1 cellular context compared by ENCODE assay signal in genomic region chr3:193711964-193712598, GRCh38.
TF ChIP-seq lines count a peak whose summit lies in the region.

No MANE protein-coding gene starts in this region.

TF ChIP-seq in HepG2, 621 proteins besides CTCF, POLR2A, EP300 and RAD21 (continued from another document and continues in another):
- TF ChIP-seq NRL (CRISPR knock-in tag; IDR thresholded peaks at IDR 0.05; ENCODE audit: borderline replicate concordance) (peak; percentile 67; the same call in 1 of the 2 replicates), ZNF33A (CRISPR knock-in tag; IDR thresholded peaks at IDR 0.05; ENCODE audit: borderline replicate concordance) (no peak), GFI1 (CRISPR knock-in tag; IDR thresholded peaks at IDR 0.05; ENCODE audit: borderline replicate concordance) (peak; percentile 94), JDP2 (CRISPR knock-in tag; IDR thresholded peaks at IDR 0.05; ENCODE audit: borderline replicate concordance) (peak; percentile 70; the same call in 1 of the 2 replicates), ZIK1 (CRISPR knock-in tag; IDR thresholded peaks at IDR 0.05; ENCODE audit: borderline replicate concordance, low read depth) (peak; percentile 34; the same call in 1 of the 2 replicates), HDAC2 (CRISPR knock-in tag; IDR thresholded peaks at IDR 0.05) (peak; percentile 100), ZSCAN21 (CRISPR knock-in tag; IDR thresholded peaks at IDR 0.05; ENCODE audit: borderline replicate concordance) (peak; percentile 94), HNRNPLL (IDR thresholded peaks at IDR 0.05; ENCODE audit: low read depth, low read length, poor library complexity, severe bottlenecking) (no peak), SALL1 (CRISPR knock-in tag; IDR thresholded peaks at IDR 0.05) (peak; percentile 100), ATM (IDR thresholded peaks at IDR 0.05; ENCODE audit: borderline replicate concordance) (no peak), ZNF570 (CRISPR knock-in tag; IDR thresholded peaks at IDR 0.05; ENCODE audit: borderline replicate concordance) (no peak), ZNF597 (CRISPR knock-in tag; IDR thresholded peaks at IDR 0.05) (no peak), HOXA7 (CRISPR knock-in tag; IDR thresholded peaks at IDR 0.05) (no peak), JUN (CRISPR knock-in tag; IDR thresholded peaks at IDR 0.05) (peak; percentile 91; the same call in 1 of the 2 replicates), SATB2 (CRISPR knock-in tag; IDR thresholded peaks at IDR 0.05) (0 out of 2 replicates have a peak, but pooled peaks have one; percentile 79), ZBTB20 (CRISPR knock-in tag; IDR thresholded peaks at IDR 0.05; ENCODE audit: borderline replicate concordance, low read depth) (peak; percentile 96), ZNF598 (CRISPR knock-in tag; IDR thresholded peaks at IDR 0.05; ENCODE audit: borderline replicate concordance) (peak; percentile 80; the same call in 1 of the 2 replicates), ZXDC (CRISPR knock-in tag; IDR thresholded peaks at IDR 0.05) (no peak), ZNF317 (CRISPR knock-in tag; IDR thresholded peaks at IDR 0.05) (peak; percentile 66), SRY (CRISPR knock-in tag; IDR thresholded peaks at IDR 0.05) (peak; percentile 68; the same call in 1 of the 2 replicates), ZBTB44 (CRISPR knock-in tag; IDR thresholded peaks at IDR 0.05) (0 out of 2 replicates have a peak, but pooled peaks have one; percentile 23), RAD51 (IDR thresholded peaks at IDR 0.05; ENCODE audit: borderline replicate concordance) (no peak), KMT2A (CRISPR knock-in tag; IDR thresholded peaks at IDR 0.05) (peak; percentile 61; the same call in 1 of the 2 replicates), HMG20B (CRISPR knock-in tag; conservative IDR thresholded peaks at IDR 0.05) (peak; percentile 96), CCDC6 (CRISPR knock-in tag; IDR thresholded peaks at IDR 0.05) (no peak; the same call in none of the 2 replicates), PATZ1 (CRISPR knock-in tag; IDR thresholded peaks at IDR 0.05) (peak; percentile 99), MLLT10 (CRISPR knock-in tag; IDR thresholded peaks at IDR 0.05) (no peak), ZNF652 (CRISPR knock-in tag; IDR thresholded peaks at IDR 0.05; ENCODE audit: borderline replicate concordance, low read depth) (peak; percentile 59), MYNN (CRISPR knock-in tag; IDR thresholded peaks at IDR 0.05; ENCODE audit: low read depth) (0 out of 2 replicates have a peak, but pooled peaks have one; percentile 56), CEBPG (CRISPR knock-in tag; IDR thresholded peaks at IDR 0.05) (peak; percentile 94)
- TF ChIP-seq, protein P1, sequence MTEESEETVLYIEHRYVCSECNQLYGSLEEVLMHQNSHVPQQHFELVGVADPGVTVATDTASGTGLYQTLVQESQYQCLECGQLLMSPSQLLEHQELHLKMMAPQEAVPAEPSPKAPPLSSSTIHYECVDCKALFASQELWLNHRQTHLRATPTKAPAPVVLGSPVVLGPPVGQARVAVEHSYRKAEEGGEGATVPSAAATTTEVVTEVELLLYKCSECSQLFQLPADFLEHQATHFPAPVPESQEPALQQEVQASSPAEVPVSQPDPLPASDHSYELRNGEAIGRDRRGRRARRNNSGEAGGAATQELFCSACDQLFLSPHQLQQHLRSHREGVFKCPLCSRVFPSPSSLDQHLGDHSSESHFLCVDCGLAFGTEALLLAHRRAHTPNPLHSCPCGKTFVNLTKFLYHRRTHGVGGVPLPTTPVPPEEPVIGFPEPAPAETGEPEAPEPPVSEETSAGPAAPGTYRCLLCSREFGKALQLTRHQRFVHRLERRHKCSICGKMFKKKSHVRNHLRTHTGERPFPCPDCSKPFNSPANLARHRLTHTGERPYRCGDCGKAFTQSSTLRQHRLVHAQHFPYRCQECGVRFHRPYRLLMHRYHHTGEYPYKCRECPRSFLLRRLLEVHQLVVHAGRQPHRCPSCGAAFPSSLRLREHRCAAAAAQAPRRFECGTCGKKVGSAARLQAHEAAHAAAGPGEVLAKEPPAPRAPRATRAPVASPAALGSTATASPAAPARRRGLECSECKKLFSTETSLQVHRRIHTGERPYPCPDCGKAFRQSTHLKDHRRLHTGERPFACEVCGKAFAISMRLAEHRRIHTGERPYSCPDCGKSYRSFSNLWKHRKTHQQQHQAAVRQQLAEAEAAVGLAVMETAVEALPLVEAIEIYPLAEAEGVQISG (CRISPR knock-in tag; IDR thresholded peaks at IDR 0.05): peak; percentile 91
- TF ChIP-seq, protein P2, sequence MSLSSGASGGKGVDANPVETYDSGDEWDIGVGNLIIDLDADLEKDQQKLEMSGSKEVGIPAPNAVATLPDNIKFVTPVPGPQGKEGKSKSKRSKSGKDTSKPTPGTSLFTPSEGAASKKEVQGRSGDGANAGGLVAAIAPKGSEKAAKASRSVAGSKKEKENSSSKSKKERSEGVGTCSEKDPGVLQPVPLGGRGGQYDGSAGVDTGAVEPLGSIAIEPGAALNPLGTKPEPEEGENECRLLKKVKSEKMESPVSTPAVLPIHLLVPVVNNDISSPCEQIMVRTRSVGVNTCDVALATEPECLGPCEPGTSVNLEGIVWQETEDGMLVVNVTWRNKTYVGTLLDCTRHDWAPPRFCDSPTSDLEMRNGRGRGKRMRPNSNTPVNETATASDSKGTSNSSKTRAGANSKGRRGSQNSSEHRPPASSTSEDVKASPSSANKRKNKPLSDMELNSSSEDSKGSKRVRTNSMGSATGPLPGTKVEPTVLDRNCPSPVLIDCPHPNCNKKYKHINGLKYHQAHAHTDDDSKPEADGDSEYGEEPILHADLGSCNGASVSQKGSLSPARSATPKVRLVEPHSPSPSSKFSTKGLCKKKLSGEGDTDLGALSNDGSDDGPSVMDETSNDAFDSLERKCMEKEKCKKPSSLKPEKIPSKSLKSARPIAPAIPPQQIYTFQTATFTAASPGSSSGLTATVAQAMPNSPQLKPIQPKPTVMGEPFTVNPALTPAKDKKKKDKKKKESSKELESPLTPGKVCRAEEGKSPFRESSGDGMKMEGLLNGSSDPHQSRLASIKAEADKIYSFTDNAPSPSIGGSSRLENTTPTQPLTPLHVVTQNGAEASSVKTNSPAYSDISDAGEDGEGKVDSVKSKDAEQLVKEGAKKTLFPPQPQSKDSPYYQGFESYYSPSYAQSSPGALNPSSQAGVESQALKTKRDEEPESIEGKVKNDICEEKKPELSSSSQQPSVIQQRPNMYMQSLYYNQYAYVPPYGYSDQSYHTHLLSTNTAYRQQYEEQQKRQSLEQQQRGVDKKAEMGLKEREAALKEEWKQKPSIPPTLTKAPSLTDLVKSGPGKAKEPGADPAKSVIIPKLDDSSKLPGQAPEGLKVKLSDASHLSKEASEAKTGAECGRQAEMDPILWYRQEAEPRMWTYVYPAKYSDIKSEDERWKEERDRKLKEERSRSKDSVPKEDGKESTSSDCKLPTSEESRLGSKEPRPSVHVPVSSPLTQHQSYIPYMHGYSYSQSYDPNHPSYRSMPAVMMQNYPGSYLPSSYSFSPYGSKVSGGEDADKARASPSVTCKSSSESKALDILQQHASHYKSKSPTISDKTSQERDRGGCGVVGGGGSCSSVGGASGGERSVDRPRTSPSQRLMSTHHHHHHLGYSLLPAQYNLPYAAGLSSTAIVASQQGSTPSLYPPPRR (CRISPR knock-in tag; IDR thresholded peaks at IDR 0.05; ENCODE audit: borderline replicate concordance): peak; percentile 100
- TF ChIP-seq, protein P3, sequence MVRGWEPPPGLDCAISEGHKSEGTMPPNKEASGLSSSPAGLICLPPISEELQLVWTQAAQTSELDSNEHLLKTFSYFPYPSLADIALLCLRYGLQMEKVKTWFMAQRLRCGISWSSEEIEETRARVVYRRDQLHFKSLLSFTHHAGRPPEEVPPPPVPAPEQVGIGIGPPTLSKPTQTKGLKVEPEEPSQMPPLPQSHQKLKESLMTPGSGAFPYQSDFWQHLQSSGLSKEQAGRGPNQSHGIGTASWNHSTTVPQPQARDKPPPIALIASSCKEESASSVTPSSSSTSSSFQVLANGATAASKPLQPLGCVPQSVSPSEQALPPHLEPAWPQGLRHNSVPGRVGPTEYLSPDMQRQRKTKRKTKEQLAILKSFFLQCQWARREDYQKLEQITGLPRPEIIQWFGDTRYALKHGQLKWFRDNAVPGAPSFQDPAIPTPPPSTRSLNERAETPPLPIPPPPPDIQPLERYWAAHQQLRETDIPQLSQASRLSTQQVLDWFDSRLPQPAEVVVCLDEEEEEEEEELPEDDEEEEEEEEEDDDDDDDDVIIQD (CRISPR knock-in tag; IDR thresholded peaks at IDR 0.05; ENCODE audit: low read depth): peak; percentile 98
- TF ChIP-seq, protein P4, sequence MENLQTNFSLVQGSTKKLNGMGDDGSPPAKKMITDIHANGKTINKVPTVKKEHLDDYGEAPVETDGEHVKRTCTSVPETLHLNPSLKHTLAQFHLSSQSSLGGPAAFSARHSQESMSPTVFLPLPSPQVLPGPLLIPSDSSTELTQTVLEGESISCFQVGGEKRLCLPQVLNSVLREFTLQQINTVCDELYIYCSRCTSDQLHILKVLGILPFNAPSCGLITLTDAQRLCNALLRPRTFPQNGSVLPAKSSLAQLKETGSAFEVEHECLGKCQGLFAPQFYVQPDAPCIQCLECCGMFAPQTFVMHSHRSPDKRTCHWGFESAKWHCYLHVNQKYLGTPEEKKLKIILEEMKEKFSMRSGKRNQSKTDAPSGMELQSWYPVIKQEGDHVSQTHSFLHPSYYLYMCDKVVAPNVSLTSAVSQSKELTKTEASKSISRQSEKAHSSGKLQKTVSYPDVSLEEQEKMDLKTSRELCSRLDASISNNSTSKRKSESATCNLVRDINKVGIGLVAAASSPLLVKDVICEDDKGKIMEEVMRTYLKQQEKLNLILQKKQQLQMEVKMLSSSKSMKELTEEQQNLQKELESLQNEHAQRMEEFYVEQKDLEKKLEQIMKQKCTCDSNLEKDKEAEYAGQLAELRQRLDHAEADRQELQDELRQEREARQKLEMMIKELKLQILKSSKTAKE (CRISPR knock-in tag; IDR thresholded peaks at IDR 0.05; ENCODE audit: borderline replicate concordance): peak; percentile 99
- TF ChIP-seq, protein P5, sequence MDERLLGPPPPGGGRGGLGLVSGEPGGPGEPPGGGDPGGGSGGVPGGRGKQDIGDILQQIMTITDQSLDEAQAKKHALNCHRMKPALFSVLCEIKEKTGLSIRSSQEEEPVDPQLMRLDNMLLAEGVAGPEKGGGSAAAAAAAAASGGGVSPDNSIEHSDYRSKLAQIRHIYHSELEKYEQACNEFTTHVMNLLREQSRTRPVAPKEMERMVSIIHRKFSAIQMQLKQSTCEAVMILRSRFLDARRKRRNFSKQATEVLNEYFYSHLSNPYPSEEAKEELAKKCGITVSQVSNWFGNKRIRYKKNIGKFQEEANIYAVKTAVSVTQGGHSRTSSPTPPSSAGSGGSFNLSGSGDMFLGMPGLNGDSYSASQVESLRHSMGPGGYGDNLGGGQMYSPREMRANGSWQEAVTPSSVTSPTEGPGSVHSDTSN (CRISPR knock-in tag; IDR thresholded peaks at IDR 0.05): peak; percentile 58; the same call in 1 of the 2 replicates
